Comparison of ENCODE assay signal across 10 cellular contexts in genomic region chr11:35180311-35181233, GRCh38. TPM values are rescaled to one million over a fixed set of nuclear protein-coding genes. Genes with fewer than 3 reads are reported as not detected.
A peak's percentile ranks its signal among the peaks of the same experiment; 100 is the strongest.
DNase-seq lines count a peak whose midpoint lies in the region; ATAC-seq and TF ChIP-seq lines count a peak whose summit lies in the region.
"Had no signal": no experiment of that assay in that cellular context is flagged by ENCODE, and none has a peak within 500 bp of the region (broad histone marks: within the 10 kb centered on the region; RNA-seq: fewer than 3 reads in every experiment).

No MANE protein-coding gene starts in this region.

- peaks cover 79% of the 10 kb centered on the region for H3K4me1 Mint-ChIP-seq in activated CD4-positive, alpha-beta T cell treated with anti-CD3 and anti-CD28 coated beads, Interleukin-2, amount 10 ng/mL, durations not matched to agents 7 days and 5 days

- no peak for ATAC-seq in right lobe of liver

- H3K9ac ChIP-seq in SK-N-SH (peak overlapping the region; percentile 41; the same call in 1 of the 2 replicates), subcutaneous abdominal adipose tissue (ENCODE audit: low read length in 5 of 5) (no peak overlapping the region)

- peaks cover 95% of the 10 kb centered on the region for H3K79me2 ChIP-seq in SK-N-SH (ENCODE audit: insufficient read depth)

- no peaks in the 10 kb centered on the region for H3K9me2 ChIP-seq in SK-N-SH

- peaks cover 2% of the 10 kb centered on the region for H3K9me3 Mint-ChIP-seq in activated CD4-positive, alpha-beta T cell treated with anti-CD3 and anti-CD28 coated beads, Interleukin-2, amount 10 ng/mL, durations not matched to agents 7 days and 5 days

- no peak for DNase-seq in activated CD4-positive, alpha-beta T cell treated with anti-CD3 and anti-CD28 coated beads, Interleukin-2, amount 10 ng/mL, durations not matched to agents 7 days and 5 days
- no peak for DNase-seq in activated CD4-positive, alpha-beta T cell treated with anti-CD3 and anti-CD28 coated beads for 1 hour
- DNase-seq in SK-N-SH (no peak), fibroblast of the aortic adventitia (ENCODE audit: low read depth) (peak; percentile 58), dermis blood vessel endothelial cell (no peak), amniotic stem cell (lab: John Stamatoyannopoulos, UW) (no peak), right lobe of liver (no peak)
- DNase-seq: mesendoderm, NCI-H1436 had no signal

- POLR2A ChIA-PET in activated CD4-positive, alpha-beta T cell treated with anti-CD3 and anti-CD28 coated beads, Interleukin-2, amount 10 ng/mL, durations not matched to agents 7 days and 5 days (lab: Charles Lee), result no interaction called here
- POLR2A ChIA-PET in SK-N-SH (lab: Yijun Ruan, JAX), result no interaction called here

- no peaks in the 10 kb centered on the region for H3K27me3 Mint-ChIP-seq in activated CD4-positive, alpha-beta T cell treated with anti-CD3 and anti-CD28 coated beads, Interleukin-2, amount 10 ng/mL, durations not matched to agents 7 days and 5 days

- intact Hi-C loops in right lobe of liver (cut with DNase I), result no loop called here

- H3K4me2 ChIP-seq in SK-N-SH, result peak overlapping the region; percentile 65; the same call in 1 of the 2 replicates

- H3K4me1 ChIP-seq in SK-N-SH (ENCODE audit: control insufficient read depth in 1 of 2, insufficient read depth in 2 of 2, low read depth in 1 of 2, low read length in 1 of 2) (peaks cover 12 to 36% of the 10 kb centered on the region in 2 experiments), subcutaneous abdominal adipose tissue (ENCODE audit: control insufficient read depth in 5 of 5, insufficient read depth in 5 of 5, low read length in 5 of 5) (peaks cover 2 to 24% (median 23%) of the 10 kb centered on the region in 5 donors), right lobe of liver (peaks cover 0 to 10% (median 0%) of the 10 kb centered on the region in 4 donors)

- CTCF ChIA-PET in activated CD4-positive, alpha-beta T cell treated with anti-CD3 and anti-CD28 coated beads, Interleukin-2, amount 10 ng/mL, durations not matched to agents 7 days and 5 days (lab: Charles Lee), result interaction anchor here (1.1 to 1.5 kb wide), 2 partner anchors 16 to 39 kb away, joined by 3 to 5 read pairs; no protein-coding TSS in a partner anchor
- CTCF ChIA-PET in SK-N-SH (lab: Yijun Ruan, JAX), result interaction anchor here (1.0 to 2.1 kb wide), 3 partner anchors 18 to 254 kb away, joined by 3 to 5 read pairs (median 4); no protein-coding TSS in a partner anchor

- H3K4me3 Mint-ChIP-seq in activated CD4-positive, alpha-beta T cell treated with anti-CD3 and anti-CD28 coated beads, Interleukin-2, amount 10 ng/mL, durations not matched to agents 7 days and 5 days, result no peak overlapping the region

- H3K36me3 Mint-ChIP-seq in activated CD4-positive, alpha-beta T cell treated with anti-CD3 and anti-CD28 coated beads, Interleukin-2, amount 10 ng/mL, durations not matched to agents 7 days and 5 days (ENCODE audit: low read depth), result peaks cover 84% of the 10 kb centered on the region

- H4K20me1 ChIP-seq in SK-N-SH (ENCODE audit: insufficient read depth), result no peaks in the 10 kb centered on the region

- H3K27ac Mint-ChIP-seq in activated CD4-positive, alpha-beta T cell treated with anti-CD3 and anti-CD28 coated beads, Interleukin-2, amount 10 ng/mL, durations not matched to agents 7 days and 5 days, result peak overlapping the region; percentile 90

- H3K9me3 ChIP-seq in SK-N-SH (no peaks in the 10 kb centered on the region), subcutaneous abdominal adipose tissue (ENCODE audit: control insufficient read depth in 5 of 5, low read length in 5 of 5) (no peaks in the 10 kb centered on the region), right lobe of liver (no peaks in the 10 kb centered on the region)

- H3F3A ChIP-seq in SK-N-SH (replicated peaks; ENCODE audit: insufficient read depth), result peaks cover 48% of the 10 kb centered on the region

- TF ChIP-seq POLR2A in right lobe of liver (IDR thresholded peaks at IDR 0.05), result no peak

- peaks cover 28 to 79% of the 10 kb centered on the region in 2 experiments for H3K36me3 ChIP-seq in SK-N-SH (replicated peaks in 1 of 2; ENCODE audit: control insufficient read depth in 1 of 2, insufficient read depth in 2 of 2, low read length in 1 of 2)
- peaks cover 22 to 68% (median 28%) of the 10 kb centered on the region in 5 donors for H3K36me3 ChIP-seq in subcutaneous abdominal adipose tissue (ENCODE audit: control insufficient read depth in 5 of 5, insufficient read depth in 5 of 5, low read length in 5 of 5)
- H3K36me3 ChIP-seq in right lobe of liver, result no peaks in the 10 kb centered on the region

- TF ChIP-seq RAD21 in SK-N-SH (IDR thresholded peaks at IDR 0.05; ENCODE audit: low read length), result no peak

- H3K27ac ChIP-seq in SK-N-SH (ENCODE audit: low read depth in 2 of 2, low read length in 1 of 2) (peak overlapping the region in 1 of 2 experiments; percentile 85; a peak in 2 of 4 replicates), subcutaneous abdominal adipose tissue (ENCODE audit: low read depth, low read length) (peak overlapping the region; percentile 41), right lobe of liver (no peak overlapping the region)

- H3K4me3 ChIP-seq in SK-N-SH (ENCODE audit: low read depth in 2 of 2, low read length in 1 of 2) (0 out of 4 replicates have a peak overlapping the region, but pooled peaks of 1 of the 2 experiments have one; percentile 28), fibroblast of the aortic adventitia (ENCODE audit: low read depth, low read length) (no peak overlapping the region), subcutaneous abdominal adipose tissue (ENCODE audit: low read depth in 1 of 5, low read length in 5 of 5) (no peak overlapping the region), right lobe of liver (no peak overlapping the region)

- H3K27me3 ChIP-seq in SK-N-SH (ENCODE audit: insufficient read depth) (no peaks in the 10 kb centered on the region), subcutaneous abdominal adipose tissue (ENCODE audit: control insufficient read depth in 5 of 5, insufficient read depth in 4 of 5, low read length in 5 of 5) (no peaks in the 10 kb centered on the region), right lobe of liver (no peaks in the 10 kb centered on the region)

- no peak for TF ChIP-seq CTCF in SK-N-SH (IDR thresholded peaks at IDR 0.05)
- TF ChIP-seq CTCF in fibroblast of the aortic adventitia (IDR thresholded peaks at IDR 0.05; ENCODE audit: insufficient read depth, low read length), result no peak
- TF ChIP-seq CTCF in right lobe of liver (IDR thresholded peaks at IDR 0.05), result no peak

- H2AFZ ChIP-seq in SK-N-SH (ENCODE audit: low read depth), result no peak overlapping the region

- no peak for TF ChIP-seq EP300 in SK-N-SH (IDR thresholded peaks at IDR 0.05; ENCODE audit: borderline replicate concordance in 1 of 2, low read depth in 1 of 2, low read length in 1 of 2)

- 88% methylated on average over 4 of the region's 5 CpGs for WGBS in SK-N-SH (ENCODE audit: low lambda C conversion rate)
- WGBS in right lobe of liver (ENCODE audit: insufficient coverage, low coverage, low lambda C conversion rate, missing lambda C conversion rate), result 88% methylated on average over 5 of the region's 5 CpGs

TF ChIP-seq in SK-N-SH, 30 proteins besides CTCF, POLR2A, EP300 and RAD21:
- TF ChIP-seq MAX (IDR thresholded peaks at IDR 0.05; ENCODE audit: low read depth), result no peak
- TF ChIP-seq FOSL2 (IDR thresholded peaks at IDR 0.05; ENCODE audit: borderline replicate concordance, low read depth), result peak; percentile 48; the same call in 1 of the 2 replicates

RNA-seq across cellular contexts. Expression of gene CD44, which starts 41.6 kb away (rescaled TPM):
- total RNA-seq in activated CD4-positive, alpha-beta T cell treated with anti-CD3 and anti-CD28 coated beads, Interleukin-2, amount 10 ng/mL, durations not matched to agents 7 days and 5 days, result 100 to 1,000 TPM; 518 to 534 TPM
- 457 and 550 TPM in 2 replicates for polyA plus RNA-seq in SK-N-SH (2012; rRNA removed)
- 360 and 443 TPM in 2 replicates for polyA plus RNA-seq in SK-N-SH (2012; cell fraction: cytosol; rRNA removed)
- 271 and 426 TPM in 2 replicates for polyA plus RNA-seq in SK-N-SH (2012; cell fraction: nucleus; rRNA removed)
- total RNA-seq in fibroblast of the aortic adventitia (ENCODE audit: low replicate concordance) (242 and 458 TPM in 2 replicates), dermis blood vessel endothelial cell (2.6 and 3.4 TPM in 2 replicates), right lobe of liver (10 to 100 TPM; 12.2 to 64.1 (median 22.9) TPM)
